Comparison of ENCODE assay signal across 33 cellular contexts in the genomic region with DNA sequence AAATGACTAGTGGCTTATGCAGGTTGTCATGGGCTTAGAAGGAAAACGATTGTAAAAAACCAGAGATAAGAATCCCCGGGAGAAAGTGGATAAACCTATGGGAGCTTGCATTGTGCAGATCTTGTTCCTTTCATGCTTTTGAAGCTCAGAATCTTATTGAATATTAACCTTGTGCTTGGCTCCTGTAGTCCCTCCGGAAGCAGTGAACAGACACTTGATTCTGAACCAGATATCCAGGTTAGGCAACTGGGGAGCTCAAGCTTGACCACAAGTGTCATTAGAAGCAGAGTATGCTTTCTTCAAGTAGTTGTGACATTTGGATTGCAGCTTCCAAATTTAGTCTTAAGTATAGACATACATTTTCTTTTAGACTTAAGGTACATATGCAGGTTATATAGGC.
"Had no signal": no experiment of that assay in that cellular context is flagged by ENCODE, and none has a peak within 500 bp of the region (broad histone marks: within the 10 kb centered on the region; RNA-seq: fewer than 3 reads in every experiment).

No MANE protein-coding gene starts in this region.

- H3K27ac ChIP-seq: adrenal gland, Peyer's patch, SJSA1 had no signal

- H3K36me3 ChIP-seq: adrenal gland, Peyer's patch, SJSA1 had no signal

- ATAC-seq: activated CD4-positive, alpha-beta T cell treated with anti-CD3 and anti-CD28 coated beads for 36 hours; activated CD4-positive, CD25-positive, alpha-beta regulatory T cell treated with anti-CD3 and anti-CD28 coated beads, Interleukin-2, amount 50 U/mL, for 24 hours; activated CD8-positive, alpha-beta T cell treated with anti-CD3 and anti-CD28 coated beads, Interleukin-2, amount 10 ng/mL, durations not matched to agents 7 days and 5 days; activated naive CD4-positive, alpha-beta T cell treated with anti-CD3 and anti-CD28 coated beads, Interleukin-2, amount 50 U/mL, for 72 hours; activated T-cell treated with anti-CD3 and anti-CD28 coated beads, Interleukin-2, amount 50 U/mL, for 4 hours; PC-3; WTC11 had no signal

- DNase-seq: activated CD4-positive, alpha-beta T cell treated with anti-CD3 and anti-CD28 coated beads for 36 hours; activated CD4-positive, alpha-beta T cell treated with anti-CD3 and anti-CD28 coated beads, Interleukin-2, amount 10 ng/mL, durations not matched to agents 7 days and 5 days; activated CD4-positive, alpha-beta T cell treated with anti-CD3 and anti-CD28 coated beads, Interleukin-2, amount 50 U/mL, for 48 hours; activated CD8-positive, alpha-beta T cell treated with anti-CD3 and anti-CD28 coated beads, Interleukin-2, amount 10 ng/mL, durations not matched to agents 7 days and 5 days; activated gamma-delta T cell treated with Interleukin-2 at 50 U/mL for 16 hours; activated naive CD4-positive, alpha-beta T cell treated with anti-CD3 and anti-CD28 coated beads for 36 hours; activated T-cell treated with anti-CD3 and anti-CD28 coated beads for 4 hours; activated T-cell treated with anti-CD3 and anti-CD28 coated beads, Interleukin-2, amount 50 U/mL, for 4 hours; adrenal gland; caudate nucleus; cerebellar nuclear complex; Kasumi-1; MM.1S; MV-4-11; NCI-H1092; NCI-H1417; NCI-H146; NCI-H187 treated with DMSO at 0.1 percent for 48 hours; NCI-H2081; NCI-H510A; NCI-H526; NCI-H748 treated with DMSO at 0.1 percent for 48 hours; NK-92 treated with Interleukin-12 subunit alpha and Interleukin-12 subunit beta, amount 100 ng/mL, for 24 hours; PC-3; Peyer's patch; RPMI8226; SHP77 treated with DMSO at 0.1 percent for 48 hours; SK-N-SH had no signal

- FAIRE-seq: TTC549 had no signal

- H3K9me3 ChIP-seq: adrenal gland, Peyer's patch, SK-N-SH had no signal

- H3K4me3 ChIP-seq: adrenal gland, Peyer's patch, SJSA1 had no signal

- H3K4me2 ChIP-seq: SK-N-SH had no signal

- H3K4me1 ChIP-seq: adrenal gland, Peyer's patch, SJSA1 had no signal

- H3K27me3 ChIP-seq: Peyer's patch, SJSA1 had no signal

- H3K9ac ChIP-seq: SK-N-SH had no signal
